Comparison of ENCODE assay signal across 8 cellular contexts in genomic region chr2:229921101-229921891, GRCh38. TPM values are rescaled to one million over a fixed set of nuclear protein-coding genes. Genes with fewer than 3 reads are reported as not detected.
DNase-seq lines count a peak whose midpoint lies in the region; ATAC-seq and TF ChIP-seq lines count a peak whose summit lies in the region.

No MANE protein-coding gene starts in this region.

- H3K4me1 ChIP-seq in gastrocnemius medialis = peaks cover 28 to 32% of the 10 kb centered on the region in 2 donors

- no peaks in the 10 kb centered on the region for H3K9me3 ChIP-seq in gastrocnemius medialis

- H3K4me3 ChIP-seq in astrocyte of the spinal cord (ENCODE audit: low read depth, low read length) (peak overlapping the region; percentile 92), iPS-11a (ENCODE audit: low read depth, low read length) (peak overlapping the region; percentile 90), gastrocnemius medialis (peak overlapping the region; percentile 73 to 99 (median 92))

- in situ Hi-C loops in astrocyte of the spinal cord (cut with HindIII; ENCODE audit: low sequenced_read_pairs) = no loop called here
- in situ Hi-C loops in gastrocnemius medialis (cut with MboI; ENCODE audit: low sequenced_read_pairs in 4 of 4) = no loop called here

- TF ChIP-seq CTCF in astrocyte of the spinal cord (IDR thresholded peaks at IDR 0.05; ENCODE audit: low read depth, low read length) = no peak
- TF ChIP-seq CTCF in gastrocnemius medialis (IDR thresholded peaks at IDR 0.05 in 4 of 5, conservative IDR thresholded peaks at IDR 0.05 in 1 of 5) = no peak

- ATAC-seq in gastrocnemius medialis = peak; percentile 44 to 61

- no peak for TF ChIP-seq POLR2A in gastrocnemius medialis (IDR thresholded peaks at IDR 0.05)

- no peaks in the 10 kb centered on the region for H3K36me3 ChIP-seq in gastrocnemius medialis

- peak overlapping the region; percentile 97 to 100 (median 100) for H3K27ac ChIP-seq in gastrocnemius medialis

- intact Hi-C loops in gastrocnemius medialis (cut with DNase I; ENCODE audit: low total_unique reads) = loop anchor here (2.0 to 5.0 kb wide), 3 partner anchors 120 to 1136 kb away; partner anchors contain the start of gene PSMD1

- DNase-seq in GM04504 (ENCODE audit: low read depth) (peak; percentile 27), H4 (ENCODE audit: low spot score) (peak; percentile 48), LoVo (ENCODE audit: low spot score) (peak; percentile 63), T-helper 22 cell (ENCODE audit: low read depth) (peak; percentile 59), astrocyte of the spinal cord (ENCODE audit: low read depth, low spot score) (peak; percentile 42), gastrocnemius medialis (peak; percentile 45 to 70), GF-D8 (lab: John Stamatoyannopoulos, UW) (no peak)

- H3K27me3 ChIP-seq in gastrocnemius medialis = no peaks in the 10 kb centered on the region

RNA-seq across cellular contexts. Expression of gene TRIP12, which starts 0.5 kb away (rescaled TPM):
- 61.8 and 69.2 TPM in 2 replicates for total RNA-seq in H4 (2014; rRNA removed; shearing (Covaris generic))
- total RNA-seq in gastrocnemius medialis = 100 to 1,000 TPM; 122 to 152 (median 141) TPM

RNA-seq across cellular contexts. Expression of gene FBXO36, which starts 1.0 kb away (rescaled TPM):
- 4.8 and 5.3 TPM in 2 replicates for total RNA-seq in H4 (2014; rRNA removed; shearing (Covaris generic))
- total RNA-seq in gastrocnemius medialis = 1 to 10 TPM in 2 of 4 donors, under 1 TPM in 2; 0.64 to 2.2 (median 0.98) TPM
